In the genomic region with DNA sequence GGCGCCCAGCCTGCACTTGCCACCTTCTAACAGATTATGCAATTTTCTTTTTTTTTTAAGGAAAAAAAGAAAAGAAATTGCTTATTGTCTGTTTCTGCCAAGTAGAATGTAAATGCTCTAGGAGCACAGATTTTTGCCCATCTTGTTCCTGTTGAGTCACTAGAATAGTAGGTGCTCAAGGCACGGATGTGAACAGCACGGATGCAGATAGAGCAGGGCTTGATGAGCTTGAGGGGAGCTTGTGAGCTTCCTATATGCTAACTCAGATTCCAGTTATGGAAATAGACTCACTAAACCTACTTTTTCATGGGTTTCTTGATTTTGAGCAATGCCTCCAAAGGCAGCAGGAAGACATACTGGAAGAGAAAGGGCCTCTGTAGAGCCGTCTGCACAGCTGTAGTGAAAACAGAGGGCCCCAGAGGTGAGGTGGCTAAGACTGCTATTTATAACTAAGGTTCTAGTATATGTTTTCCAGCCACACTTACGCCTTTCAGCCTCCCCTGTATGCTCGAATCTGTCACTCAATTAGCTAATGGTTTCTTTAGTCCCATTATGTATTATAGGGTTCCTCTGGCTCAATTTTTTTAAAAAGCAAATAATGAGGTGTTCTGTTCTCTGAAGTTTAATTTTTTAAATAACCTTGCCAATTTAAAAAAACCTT, we compare ENCODE assay signal across 1 cellular context.
A peak's percentile ranks its signal among the peaks of the same experiment; 100 is the strongest.
TF ChIP-seq lines count a peak whose summit lies in the region.

No MANE protein-coding gene starts in this region.

TF ChIP-seq in GM12878, 131 proteins besides CTCF, POLR2A, EP300 and RAD21 (continued from another document):
- TF ChIP-seq MLLT1 (IDR thresholded peaks at IDR 0.05) (peak; percentile 94), MEF2B (IDR thresholded peaks at IDR 0.05; ENCODE audit: partially characterized antibody, poor library complexity, severe bottlenecking) (peak; percentile 50)
